In genomic region chr22:36319595-36320497, GRCh38 we compare ENCODE assay signal across 11 cellular contexts.
DNase-seq lines count a peak whose midpoint lies in the region; ATAC-seq, FAIRE-seq and TF ChIP-seq lines count a peak whose summit lies in the region.
"Had no signal": no experiment of that assay in that cellular context is flagged by ENCODE, and none has a peak within 500 bp of the region (broad histone marks: within the 10 kb centered on the region; RNA-seq: fewer than 3 reads in every experiment).

No MANE protein-coding gene starts in this region.

- POLR2A ChIA-PET in GM12878 (lab: Charles Lee) = no interaction called here

- TF ChIP-seq POLR2A in GM12878 (IDR thresholded peaks at IDR 0.05; ENCODE audit: low read depth, low read length) = peak; percentile 57

- in situ Hi-C loops in GM12878 (cut with MboI) = no loop called here

- H4K8ac ChIP-seq in mesenchymal stem cell (ENCODE audit: low read length) = no peak overlapping the region

- H3K4me1 ChIP-seq in cardiac muscle cell (ENCODE audit: low read depth) (peaks cover 13% of the 10 kb centered on the region), GM12878 (ENCODE audit: control insufficient read depth, insufficient read depth, low read length) (no peaks in the 10 kb centered on the region), mesenchymal stem cell (ENCODE audit: control insufficient read depth, insufficient read depth, low read depth, low read length) (peaks cover 34% of the 10 kb centered on the region)

- no peak overlapping the region for H2BK12ac ChIP-seq in mesenchymal stem cell (ENCODE audit: low read length in 2 of 2)

- H3K79me2 ChIP-seq in GM12878 (ENCODE audit: control insufficient read depth, insufficient read depth, low read length) = no peaks in the 10 kb centered on the region

- no peak overlapping the region for H2AK5ac ChIP-seq in mesenchymal stem cell (ENCODE audit: low read length, severe bottlenecking)

- H3K14ac ChIP-seq in mesenchymal stem cell (ENCODE audit: low read length in 2 of 2) = no peak overlapping the region

- H4K91ac ChIP-seq in mesenchymal stem cell (ENCODE audit: low read length) = peak overlapping the region; percentile 22

- H2BK5ac ChIP-seq in mesenchymal stem cell (ENCODE audit: low read depth, low read length, poor library complexity, severe bottlenecking) = no peak overlapping the region

- H2AFZ ChIP-seq in GM12878 (ENCODE audit: control insufficient read depth, low read depth, low read length) = no peak overlapping the region
- H2AFZ ChIP-seq in mesenchymal stem cell (ENCODE audit: low read depth, low read length) = no peak overlapping the region

- no peaks in the 10 kb centered on the region; the same call in 1 of the 2 replicates for H4K20me1 ChIP-seq in GM12878 (ENCODE audit: control insufficient read depth, insufficient read depth)

- no peaks in the 10 kb centered on the region for H3K27me3 ChIP-seq in cardiac muscle cell
- H3K27me3 ChIP-seq in GM12878 (replicated peaks in 1 of 2; ENCODE audit: control insufficient read depth in 2 of 2, insufficient read depth in 2 of 2, low read length in 1 of 2) = no peaks in the 10 kb centered on the region
- no peaks in the 10 kb centered on the region for H3K27me3 ChIP-seq in mesenchymal stem cell (ENCODE audit: control insufficient read depth in 1 of 2, insufficient read depth in 1 of 2, low read length in 2 of 2)

- no peak overlapping the region for H2BK15ac ChIP-seq in mesenchymal stem cell (ENCODE audit: low read depth, poor library complexity, severe bottlenecking)

- peak overlapping the region; percentile 46 for H3K27ac ChIP-seq in cardiac muscle cell
- H3K27ac ChIP-seq in GM12878 (ENCODE audit: control insufficient read depth, insufficient read depth) = no peak overlapping the region
- peak overlapping the region; percentile 17 for H3K27ac ChIP-seq in mesenchymal stem cell (ENCODE audit: low read length, poor library complexity, severe bottlenecking)

- H2BK120ac ChIP-seq in mesenchymal stem cell (ENCODE audit: low read depth, low read length) = no peak overlapping the region

- no peaks in the 10 kb centered on the region for H3K9me3 Mint-ChIP-seq in type B pancreatic cell

- H3K4ac ChIP-seq in mesenchymal stem cell (ENCODE audit: low read depth in 1 of 2, low read length in 2 of 2) = no peak overlapping the region

- BruUV-seq in GM12878 (replicated peaks; lab: Mats Ljungman, UMichigan) = no TSS peak

- no peaks in the 10 kb centered on the region for H3K27me3 Mint-ChIP-seq in type B pancreatic cell

- TF ChIP-seq EP300 in GM12878 (IDR thresholded peaks at IDR 0.05; ENCODE audit: borderline replicate concordance in 1 of 2, control insufficient read depth in 1 of 2, low read depth in 2 of 2, low read length in 2 of 2) = no peak

- H3K4me3 ChIP-seq in cardiac muscle cell (no peak overlapping the region), GM12878 (no peak overlapping the region), mesenchymal stem cell (ENCODE audit: insufficient read depth in 1 of 2, low read depth in 1 of 2, low read length in 2 of 2) (no peak overlapping the region)
- H3K4me3 ChIP-seq: mucosa of descending colon had no signal

- H3K9me3 ChIP-seq in cardiac muscle cell (ENCODE audit: low read depth) (no peaks in the 10 kb centered on the region), GM12878 (replicated peaks; ENCODE audit: control insufficient read depth, insufficient read depth, low read length) (no peaks in the 10 kb centered on the region), mesenchymal stem cell (ENCODE audit: control insufficient read depth, low read length) (no peaks in the 10 kb centered on the region)
- H3K9me3 ChIP-seq: mucosa of descending colon had no signal

- H3K4me3 Mint-ChIP-seq in type B pancreatic cell = no peak overlapping the region

- no peak overlapping the region for H3K9ac ChIP-seq in GM12878 (ENCODE audit: control insufficient read depth, insufficient read depth, low read length)
- H3K9ac ChIP-seq in mesenchymal stem cell (ENCODE audit: low read length) = no peak overlapping the region

- CTCF ChIA-PET in GM12878 (lab: Yijun Ruan, JAX) = no interaction called here

- TF ChIP-seq CTCF in cardiac muscle cell (IDR thresholded peaks at IDR 0.05; ENCODE audit: low read depth, low read length) (no peak), GM12878 (IDR thresholded peaks at IDR 0.05 in 2 of 3, conservative IDR thresholded peaks at IDR 0.05 in 1 of 3; ENCODE audit: control insufficient read depth in 2 of 3, extremely low read depth in 1 of 3, insufficient read depth in 1 of 3, low read depth in 3 of 3, low read length in 3 of 3) (no peak), type B pancreatic cell (conservative IDR thresholded peaks at IDR 0.05) (no peak)

- peaks cover 28% of the 10 kb centered on the region for H3K36me3 Mint-ChIP-seq in type B pancreatic cell

- peak overlapping the region in 1 of 2 experiments; percentile 18 for H3K23ac ChIP-seq in mesenchymal stem cell (ENCODE audit: low read length in 2 of 2)

- WGBS in GM12878 (ENCODE audit: insufficient coverage, insufficient replicate concordance, low lambda C conversion rate, missing lambda C conversion rate) = 81% methylated on average over 26 of the region's 26 CpGs
- WGBS in mesenchymal stem cell = 92% methylated on average over 26 of the region's 26 CpGs

- peaks cover 3% of the 10 kb centered on the region for H3K79me1 ChIP-seq in mesenchymal stem cell (replicated peaks; ENCODE audit: low read length, poor library complexity, severe bottlenecking)

- FAIRE-seq in GM12878 (lab: Jason Lieb, UNC) = no peak

- H3K18ac ChIP-seq in mesenchymal stem cell (ENCODE audit: low read depth in 1 of 2, low read length in 2 of 2) = no peak overlapping the region

- SMC1A ChIA-PET in GM12878 (lab: Charles Lee; ENCODE audit: uncharacterized antibody, unreplicated experiment) = interaction anchor here (1.0 kb wide), 1 partner anchor 44 kb away, joined by 3 read pairs; no protein-coding TSS in a partner anchor

- no peak overlapping the region for H3K4me2 ChIP-seq in GM12878 (ENCODE audit: control insufficient read depth, insufficient read depth)
- H3K4me2 ChIP-seq in mesenchymal stem cell (ENCODE audit: low read length, poor library complexity, severe bottlenecking) = no peak overlapping the region

- no peak for ATAC-seq in GM12878
- ATAC-seq: mucosa of descending colon had no signal

- intact Hi-C loops in cardiac septum (cut with DNase I) = loop anchor here (5.0 kb wide), 1 partner anchor 147 kb away; no protein-coding TSS in a partner anchor
- intact Hi-C loops in GM12878 (cut with micrococcal nuclease; ENCODE audit: unreplicated experiment) = no loop called here

- H3K4me1 Mint-ChIP-seq in type B pancreatic cell (ENCODE audit: unreplicated experiment) = peaks cover 3% of the 10 kb centered on the region

- peak overlapping the region; percentile 26 for H3K27ac Mint-ChIP-seq in type B pancreatic cell

- no peak for TF ChIP-seq RAD21 in GM12878 (IDR thresholded peaks at IDR 0.05; ENCODE audit: insufficient read depth, low read depth, low read length)

- DNase-seq in cardiac muscle cell (ENCODE audit: low read depth in 1 of 2, low spot score in 1 of 2) (no peak), cardiac septum (ENCODE audit: low spot score) (no peak), GM12878 (ENCODE audit: low read depth, low spot score) (no peak), mesenchymal stem cell (no peak), type B pancreatic cell (ENCODE audit: extremely low spot score, unreplicated experiment) (no peak), medulla oblongata (ENCODE audit: extremely low spot score) (no peak), RKO (ENCODE audit: low spot score) (no peak), mucosa of gallbladder (ENCODE audit: low spot score) (no peak)
- DNase-seq: NCI-H2107, OCI-M1 had no signal

- RAD21 ChIA-PET in GM12878 (lab: Charles Lee; ENCODE audit: unreplicated experiment) = no interaction called here

- H3K36me3 ChIP-seq in cardiac muscle cell (peaks cover 62% of the 10 kb centered on the region), GM12878 (ENCODE audit: control insufficient read depth in 2 of 2, insufficient read depth in 2 of 2, low read length in 1 of 2) (peaks cover 56 to 64% of the 10 kb centered on the region in 2 experiments), mesenchymal stem cell (ENCODE audit: control insufficient read depth in 1 of 2, insufficient read depth in 2 of 2, low read depth in 1 of 2, low read length in 2 of 2) (peaks cover 76 to 88% of the 10 kb centered on the region in 2 experiments)

TF ChIP-seq in GM12878, 131 proteins besides CTCF, POLR2A, EP300 and RAD21:
- TF ChIP-seq SMAD1 (IDR thresholded peaks at IDR 0.05; ENCODE audit: low read depth, partially characterized antibody) (no peak), POLR2AphosphoS5 (IDR thresholded peaks at IDR 0.05; ENCODE audit: low read length) (peak; percentile 55), KAT2A (conservative IDR thresholded peaks at IDR 0.05; ENCODE audit: control insufficient read depth, low read depth, low read length) (no peak), CREM (IDR thresholded peaks at IDR 0.05; ENCODE audit: low read depth) (no peak), KDM1A (IDR thresholded peaks at IDR 0.05; ENCODE audit: borderline replicate concordance) (no peak)
